In the genomic region with DNA sequence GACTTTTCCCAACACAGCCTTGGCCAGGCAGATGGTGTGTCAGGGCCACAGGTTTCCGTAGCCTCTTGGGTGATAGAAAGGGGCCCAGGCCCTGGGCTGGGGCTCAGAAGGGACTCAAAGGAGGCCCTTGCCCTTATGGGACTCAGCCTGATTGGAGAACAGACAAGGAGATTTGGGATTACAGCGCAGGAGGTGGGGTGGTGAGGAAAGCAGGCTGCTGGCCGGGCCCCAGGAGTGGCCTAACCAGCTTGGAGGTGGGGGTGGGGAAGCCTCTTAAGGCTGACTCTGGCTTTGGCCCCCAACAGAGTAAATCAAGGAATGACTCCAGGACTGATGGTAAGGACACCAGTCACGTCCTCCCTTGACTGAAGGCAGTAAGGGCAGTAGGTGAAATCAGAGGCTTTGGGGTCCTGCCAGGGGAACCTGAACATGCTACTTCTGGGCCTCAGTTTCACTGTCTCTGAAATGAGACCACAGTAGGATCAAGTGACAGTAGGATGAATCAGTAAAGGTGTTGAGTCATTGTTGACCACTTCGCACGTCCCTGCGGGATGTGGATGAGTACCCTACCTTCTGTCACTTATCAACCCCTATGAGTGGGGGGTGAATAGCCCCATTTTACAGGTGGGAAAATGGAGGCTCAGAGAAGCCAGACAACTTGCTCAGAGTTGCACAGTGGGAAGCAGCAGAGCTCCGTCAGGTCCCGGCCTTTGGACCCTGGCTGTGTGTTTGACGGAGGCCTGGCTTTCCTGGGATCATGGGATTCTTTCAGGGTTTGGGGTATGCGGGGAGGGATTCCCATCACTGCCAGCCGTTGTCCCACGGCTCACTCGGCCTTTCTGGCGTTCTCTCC, we compare ENCODE assay signal across 17 cellular contexts. TPM values are rescaled to one million over a fixed set of nuclear protein-coding genes. Genes with fewer than 3 reads are reported as not detected.
DNase-seq lines count a peak whose midpoint lies in the region; ATAC-seq, FAIRE-seq and TF ChIP-seq lines count a peak whose summit lies in the region.
"Had no signal": no experiment of that assay in that cellular context is flagged by ENCODE, and none has a peak within 500 bp of the region (broad histone marks: within the 10 kb centered on the region; RNA-seq: fewer than 3 reads in every experiment).

No MANE protein-coding gene starts in this region.

- no peak for TF ChIP-seq POLR2A in adrenal gland (IDR thresholded peaks at IDR 0.05)

- H3K27me3 Mint-ChIP-seq in type B pancreatic cell: peaks cover 4% of the 10 kb centered on the region

- H3K27ac Mint-ChIP-seq in type B pancreatic cell: peak overlapping the region; percentile 43
- H3K27ac Mint-ChIP-seq: activated CD4-positive, alpha-beta T cell treated with anti-CD3 and anti-CD28 coated beads, Interleukin-2, amount 10 ng/mL, durations not matched to agents 24 days and 14 days; memory B cell had no signal

- ATAC-seq in heart right ventricle (no peak), left cardiac atrium (no peak), HG02981 (IDR thresholded peaks at IDR 0.05; ENCODE audit: unreplicated experiment) (no peak)

- intact Hi-C loops in heart right ventricle (cut with DNase I) (no loop called here), left cardiac atrium (cut with DNase I) (loop anchor here in 1 of 2 donors (10.0 kb wide), 1 partner anchor 188 kb away; no protein-coding TSS in a partner anchor), adrenal gland (cut with DNase I) (no loop called here)

- peak overlapping the region; percentile 95 for H3K4me3 Mint-ChIP-seq in type B pancreatic cell
- H3K4me3 Mint-ChIP-seq: activated CD4-positive, alpha-beta T cell treated with anti-CD3 and anti-CD28 coated beads, Interleukin-2, amount 10 ng/mL, durations not matched to agents 24 days and 14 days; memory B cell had no signal

- 83 to 87% methylated on average over 15 of the region's 15 CpGs for WGBS in heart right ventricle, 2 donors
- WGBS in adrenal gland, 4 donors: 81 to 85% (median 83%) methylated on average over 12 to 15 of the region's 15 CpGs

- H3K36me3 Mint-ChIP-seq in type B pancreatic cell: peaks cover 23% of the 10 kb centered on the region
- H3K36me3 Mint-ChIP-seq: memory B cell had no signal

- no peaks in the 10 kb centered on the region for H3K9me3 ChIP-seq in heart right ventricle
- H3K9me3 ChIP-seq in adrenal gland (replicated peaks in 1 of 3): no peaks in the 10 kb centered on the region
- H3K9me3 ChIP-seq: heart left ventricle had no signal

- H3K4me1 Mint-ChIP-seq in type B pancreatic cell (ENCODE audit: unreplicated experiment): peaks cover 34% of the 10 kb centered on the region

- H3K9me3 Mint-ChIP-seq in type B pancreatic cell: no peaks in the 10 kb centered on the region
- H3K9me3 Mint-ChIP-seq: activated CD4-positive, alpha-beta T cell treated with anti-CD3 and anti-CD28 coated beads, Interleukin-2, amount 10 ng/mL, durations not matched to agents 24 days and 14 days; memory B cell had no signal

- H3K4me3 ChIP-seq in heart right ventricle (peak overlapping the region in 2 of 10 donors; percentile 69 to 75), adrenal gland (no peak overlapping the region)

- peak overlapping the region in 7 of 10 donors; percentile 8 to 90 (median 28) for H3K27ac ChIP-seq in heart right ventricle
- H3K27ac ChIP-seq in adrenal gland: peak overlapping the region in 3 of 5 donors; percentile 37 to 94 (median 74)

- H3K36me3 ChIP-seq in heart right ventricle (peaks cover 0 to 46% (median 0%) of the 10 kb centered on the region in 9 donors), adrenal gland (replicated peaks in 1 of 2) (no peaks in the 10 kb centered on the region)

- H3K4me1 ChIP-seq in heart right ventricle (peaks cover 25 to 85% (median 74%) of the 10 kb centered on the region in 9 donors), adrenal gland (replicated peaks in 1 of 2) (peaks cover 5 to 27% of the 10 kb centered on the region in 2 donors)

- FAIRE-seq in frontal cortex (lab: Jason Lieb, UNC): no peak
- FAIRE-seq: colon had no signal

- peaks cover 0 to 2% (median 0%) of the 10 kb centered on the region in 7 donors for H3K27me3 ChIP-seq in heart right ventricle
- H3K27me3 ChIP-seq in adrenal gland: no peaks in the 10 kb centered on the region
- H3K27me3 ChIP-seq: heart left ventricle had no signal

- DNase-seq in heart right ventricle: no peak
- no peak for DNase-seq in left cardiac atrium
- DNase-seq in adrenal gland: no peak
- peak; percentile 34 for DNase-seq in iPS-NIHi7 (ENCODE audit: extremely low spot score)
- no peak for DNase-seq in type B pancreatic cell (ENCODE audit: extremely low spot score, unreplicated experiment)
- no peak for DNase-seq in activated effector memory CD4-positive, alpha-beta T cell treated with Interleukin-2 at 50 U/mL for 16 hours
- DNase-seq in frontal cortex (ENCODE audit: low spot score in 2 of 2): no peak
- DNase-seq: ACHN; activated CD4-positive, alpha-beta T cell treated with anti-CD3 and anti-CD28 coated beads, Interleukin-2, amount 10 ng/mL, durations not matched to agents 24 days and 14 days; activated gamma-delta T cell; heart left ventricle; NCI-H1105; NCI-H526 treated with DMSO at 0.1 percent for 48 hours had no signal

- TF ChIP-seq CTCF in heart right ventricle (IDR thresholded peaks at IDR 0.05) (no peak), adrenal gland (IDR thresholded peaks at IDR 0.05) (no peak), type B pancreatic cell (conservative IDR thresholded peaks at IDR 0.05) (no peak)

RNA-seq across cellular contexts. Expression of gene SNAI1, which starts 4.5 kb away (rescaled TPM):
- total RNA-seq in heart right ventricle (1 to 10 TPM in 8 of 10 donors, under 1 TPM in 2; 0.59 to 7.6 (median 2.8) TPM), left cardiac atrium (1 to 10 TPM; 2.7 to 8.5 TPM), adrenal gland (10 to 100 TPM in 3 of 8 donors, 1 to 10 TPM in 5; 2.2 to 12.1 (median 8.4) TPM), type B pancreatic cell (ENCODE audit: low replicate concordance) (12.1 and 30.8 TPM in 2 replicates), frontal cortex (not detected)
- polyA plus RNA-seq in heart right ventricle (1 to 10 TPM; 1.8 to 3.2 TPM), adrenal gland (10 to 100 TPM in 2 of 3 donors, 1 to 10 TPM in 1; 2.6 to 13.2 (median 10.9) TPM)
- total RNA-seq: temporal lobe had no signal

RNA-seq across cellular contexts. Expression of gene RNF114, which starts 51.0 kb away (rescaled TPM):
- 10 to 100 TPM; 41.5 to 60.3 (median 52.1) TPM for total RNA-seq in heart right ventricle
- 10 to 100 TPM; 45.0 to 49.5 TPM for polyA plus RNA-seq in heart right ventricle
- 10 to 100 TPM; 44.5 to 48.7 TPM for total RNA-seq in left cardiac atrium
- 100 to 1,000 TPM in 4 of 8 donors, 10 to 100 TPM in 4; 62.5 to 201 (median 100) TPM for total RNA-seq in adrenal gland
- polyA plus RNA-seq in adrenal gland: 10 to 100 TPM; 26.9 to 47.8 (median 41.3) TPM
- 62.9 and 72.1 TPM in 2 replicates for total RNA-seq in type B pancreatic cell (ENCODE audit: low replicate concordance)
- 31.0 TPM for total RNA-seq in frontal cortex
